Comparison of ENCODE assay signal across 2 cellular contexts in the genomic region with DNA sequence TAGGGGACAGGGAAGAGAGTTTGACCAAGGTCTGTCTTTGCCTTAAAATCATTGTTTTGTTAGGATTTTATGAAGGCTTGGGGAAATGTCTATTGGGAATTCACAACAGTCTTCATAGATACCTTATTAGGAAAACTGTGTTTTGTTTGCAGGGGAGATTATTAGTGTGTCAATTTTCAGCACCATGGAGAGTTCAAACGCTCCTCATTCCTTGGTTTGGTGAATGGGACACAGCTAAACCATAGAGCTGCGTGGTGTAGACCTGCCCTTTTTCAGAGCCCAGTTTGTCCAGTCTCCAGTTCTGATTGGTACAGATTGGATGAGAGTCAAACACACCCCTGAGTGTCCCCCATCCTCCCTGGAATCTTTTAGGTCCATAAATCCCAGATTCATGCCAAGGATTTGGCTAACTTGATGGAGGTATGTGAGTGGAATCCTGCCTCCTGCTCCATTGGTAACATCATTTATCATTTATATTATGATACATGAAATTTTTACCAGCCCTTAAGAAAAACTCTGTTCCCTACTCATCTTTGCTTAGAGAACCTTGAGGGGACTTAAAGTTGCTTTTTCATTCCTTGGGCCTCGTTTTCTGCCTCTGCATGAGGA.
TF ChIP-seq lines count a peak whose summit lies in the region.

No MANE protein-coding gene starts in this region.

TF ChIP-seq in A549, 52 proteins besides CTCF, POLR2A, EP300 and RAD21 (continued from another document):
- TF ChIP-seq, protein P1, sequence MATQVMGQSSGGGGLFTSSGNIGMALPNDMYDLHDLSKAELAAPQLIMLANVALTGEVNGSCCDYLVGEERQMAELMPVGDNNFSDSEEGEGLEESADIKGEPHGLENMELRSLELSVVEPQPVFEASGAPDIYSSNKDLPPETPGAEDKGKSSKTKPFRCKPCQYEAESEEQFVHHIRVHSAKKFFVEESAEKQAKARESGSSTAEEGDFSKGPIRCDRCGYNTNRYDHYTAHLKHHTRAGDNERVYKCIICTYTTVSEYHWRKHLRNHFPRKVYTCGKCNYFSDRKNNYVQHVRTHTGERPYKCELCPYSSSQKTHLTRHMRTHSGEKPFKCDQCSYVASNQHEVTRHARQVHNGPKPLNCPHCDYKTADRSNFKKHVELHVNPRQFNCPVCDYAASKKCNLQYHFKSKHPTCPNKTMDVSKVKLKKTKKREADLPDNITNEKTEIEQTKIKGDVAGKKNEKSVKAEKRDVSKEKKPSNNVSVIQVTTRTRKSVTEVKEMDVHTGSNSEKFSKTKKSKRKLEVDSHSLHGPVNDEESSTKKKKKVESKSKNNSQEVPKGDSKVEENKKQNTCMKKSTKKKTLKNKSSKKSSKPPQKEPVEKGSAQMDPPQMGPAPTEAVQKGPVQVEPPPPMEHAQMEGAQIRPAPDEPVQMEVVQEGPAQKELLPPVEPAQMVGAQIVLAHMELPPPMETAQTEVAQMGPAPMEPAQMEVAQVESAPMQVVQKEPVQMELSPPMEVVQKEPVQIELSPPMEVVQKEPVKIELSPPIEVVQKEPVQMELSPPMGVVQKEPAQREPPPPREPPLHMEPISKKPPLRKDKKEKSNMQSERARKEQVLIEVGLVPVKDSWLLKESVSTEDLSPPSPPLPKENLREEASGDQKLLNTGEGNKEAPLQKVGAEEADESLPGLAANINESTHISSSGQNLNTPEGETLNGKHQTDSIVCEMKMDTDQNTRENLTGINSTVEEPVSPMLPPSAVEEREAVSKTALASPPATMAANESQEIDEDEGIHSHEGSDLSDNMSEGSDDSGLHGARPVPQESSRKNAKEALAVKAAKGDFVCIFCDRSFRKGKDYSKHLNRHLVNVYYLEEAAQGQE (IDR thresholded peaks at IDR 0.05) = peak; percentile 91
- no peak for TF ChIP-seq MAFK (IDR thresholded peaks at IDR 0.05; ENCODE audit: partially characterized antibody)
TF ChIP-seq in A549: peak in this region for 1.

TF ChIP-seq in HCT116, 20 proteins besides CTCF, POLR2A, EP300 and RAD21 (continued from another document):
- no peak for TF ChIP-seq ZBTB33 (IDR thresholded peaks at IDR 0.05; ENCODE audit: extremely low read depth, insufficient replicate concordance, low read length)
- no peak for TF ChIP-seq ZNF274 (IDR thresholded peaks at IDR 0.05; ENCODE audit: low read depth, low read length)
- TF ChIP-seq FOSL1 (IDR thresholded peaks at IDR 0.05; ENCODE audit: low read depth) = no peak
- no peak for TF ChIP-seq SP1 (IDR thresholded peaks at IDR 0.05; ENCODE audit: low read depth)
- TF ChIP-seq, protein P1 (IDR thresholded peaks at IDR 0.05; ENCODE audit: low read depth) = peak; percentile 66
